In genomic region chr11:72353861-72354260, GRCh38 we compare ENCODE assay signal across 10 cellular contexts.
DNase-seq lines count a peak whose midpoint lies in the region; ATAC-seq, FAIRE-seq and TF ChIP-seq lines count a peak whose summit lies in the region.
"Had no signal": no experiment of that assay in that cellular context is flagged by ENCODE, and none has a peak within 500 bp of the region (broad histone marks: within the 10 kb centered on the region; RNA-seq: fewer than 3 reads in every experiment).

No MANE protein-coding gene starts in this region.

- H3K9me3 Mint-ChIP-seq in activated CD4-positive, alpha-beta memory T cell treated with anti-CD3 and anti-CD28 coated beads for 36 hours: no peaks in the 10 kb centered on the region
- H3K9me3 Mint-ChIP-seq: nephron had no signal

- H3K27ac ChIP-seq in A549 (no peak overlapping the region), Panc1 (ENCODE audit: low read length) (no peak overlapping the region)

- in situ Hi-C loops in Panc1 (cut with HindIII; ENCODE audit: low pct_unique_long_range_greater_than_20kb, low sequenced_read_pairs): no loop called here

- no peaks in the 10 kb centered on the region for H3K27me3 Mint-ChIP-seq in activated CD4-positive, alpha-beta memory T cell treated with anti-CD3 and anti-CD28 coated beads for 36 hours

- POLR2A ChIA-PET in A549 (lab: Yijun Ruan, JAX): no interaction called here
- POLR2A ChIA-PET in Panc1 (lab: Charles Lee): interaction anchor here (0.5 to 0.6 kb wide), 2 partner anchors 36 to 159 kb away, joined by 3 read pairs; no protein-coding TSS in a partner anchor
- POLR2A ChIA-PET in activated CD4-positive, alpha-beta memory T cell treated with anti-CD3 and anti-CD28 coated beads for 36 hours (lab: Charles Lee): interaction anchor here (0.8 to 1.4 kb wide), 2 partner anchors 27 to 83 kb away, joined by 3 to 9 read pairs; no protein-coding TSS in a partner anchor

- TF ChIP-seq POLR2A in A549 (IDR thresholded peaks at IDR 0.05; ENCODE audit: low read length): no peak
- no peak for TF ChIP-seq POLR2A in GM12892 (IDR thresholded peaks at IDR 0.05; ENCODE audit: low read depth, low read length)

- TF ChIP-seq RAD21 in A549 (conservative IDR thresholded peaks at IDR 0.05 in 1 of 2, IDR thresholded peaks at IDR 0.05 in 1 of 2): peak in 1 of 2 experiments; percentile 29; a peak in 2 of 5 replicates

- peak; percentile 33 for TF ChIP-seq CTCF in A549 (IDR thresholded peaks at IDR 0.05)
- TF ChIP-seq CTCF in Panc1 (IDR thresholded peaks at IDR 0.05): peak; percentile 62
- peak; percentile 31 for TF ChIP-seq CTCF in fibroblast of villous mesenchyme (IDR thresholded peaks at IDR 0.05; ENCODE audit: insufficient read depth, low read depth, low read length)

- CTCF ChIA-PET in A549 (lab: Yijun Ruan, JAX) (interaction anchor here (0.6 to 2.1 kb wide), 4 partner anchors 14 to 137 kb away, joined by 3 to 6 read pairs (median 5); no protein-coding TSS in a partner anchor), Panc1 (lab: Charles Lee) (interaction anchor here (0.6 to 1.2 kb wide), 8 partner anchors 60 to 105 kb away, joined by 3 to 5 read pairs (median 3); no protein-coding TSS in a partner anchor)
- CTCF ChIA-PET in activated CD4-positive, alpha-beta memory T cell treated with anti-CD3 and anti-CD28 coated beads for 36 hours (lab: Charles Lee): interaction anchor here (0.8 to 1.4 kb wide), 5 partner anchors 25 to 131 kb away, joined by 3 to 9 read pairs (median 4); no protein-coding TSS in a partner anchor

- no peaks in the 10 kb centered on the region for H3K9me3 ChIP-seq in A549
- H3K9me3 ChIP-seq in Panc1 (ENCODE audit: control insufficient read depth, insufficient read depth, low read depth, low read length): no peaks in the 10 kb centered on the region

- H3K4me1 Mint-ChIP-seq in activated CD4-positive, alpha-beta memory T cell treated with anti-CD3 and anti-CD28 coated beads for 36 hours (ENCODE audit: low read depth): no peaks in the 10 kb centered on the region

- intact Hi-C loops in Panc1 (cut with micrococcal nuclease; ENCODE audit: unreplicated experiment): no loop called here
- intact Hi-C loops in activated CD4-positive, alpha-beta memory T cell treated with anti-CD3 and anti-CD28 coated beads for 36 hours (cut with micrococcal nuclease): loop anchor here (1.0 kb wide), 1 partner anchor 28 kb away; no protein-coding TSS in a partner anchor

- no peaks in the 10 kb centered on the region for H3K36me3 ChIP-seq in Panc1 (ENCODE audit: control insufficient read depth, insufficient read depth, low read length)

- H3K4me3 Mint-ChIP-seq in activated CD4-positive, alpha-beta memory T cell treated with anti-CD3 and anti-CD28 coated beads for 36 hours: no peak overlapping the region
- H3K4me3 Mint-ChIP-seq: nephron had no signal

- ATAC-seq in A549 (peak in 1 of 2 experiments; percentile 55; a peak in 3 of 6 replicates), Panc1 (no peak), GM21390 (IDR thresholded peaks at IDR 0.05; ENCODE audit: unreplicated experiment) (no peak)

- peak in 1 of 2 experiments; percentile 31 for DNase-seq in A549 (ENCODE audit: low read depth in 1 of 2, low spot score in 1 of 2)
- DNase-seq in EL: peak; percentile 21
- no peak for DNase-seq in Panc1 (ENCODE audit: low read depth, low spot score)
- DNase-seq in fibroblast of villous mesenchyme (ENCODE audit: low read depth): peak; percentile 32
- DNase-seq in activated CD4-positive, alpha-beta memory T cell treated with anti-CD3 and anti-CD28 coated beads for 36 hours: no peak
- no peak for DNase-seq in globus pallidus (ENCODE audit: low spot score)
- DNase-seq in GM12892 (ENCODE audit: insufficient read length): no peak
- DNase-seq: activated gamma-delta T cell had no signal

- H3K4me1 ChIP-seq in A549 (no peaks in the 10 kb centered on the region; the same call in 2 of the 3 replicates), Panc1 (ENCODE audit: control insufficient read depth, insufficient read depth, low read length) (no peaks in the 10 kb centered on the region)

- TF ChIP-seq EP300 in A549 (IDR thresholded peaks at IDR 0.05): no peak

- WGBS in A549 (ENCODE audit: missing lambda C conversion rate): 58% methylated on average over 2 of the region's 2 CpGs

- no peak overlapping the region for H3K27ac Mint-ChIP-seq in activated CD4-positive, alpha-beta memory T cell treated with anti-CD3 and anti-CD28 coated beads for 36 hours
- H3K27ac Mint-ChIP-seq: nephron had no signal

- BruUV-seq in Panc1 (replicated peaks; lab: Mats Ljungman, UMichigan): no TSS peak

- no peaks in the 10 kb centered on the region for H3K27me3 ChIP-seq in Panc1 (ENCODE audit: control insufficient read depth, insufficient read depth, low read length)

- no peak overlapping the region for H3K4me3 ChIP-seq in A549
- H3K4me3 ChIP-seq in Panc1 (ENCODE audit: low read depth in 2 of 2, low read length in 2 of 2): no peak overlapping the region
- H3K4me3 ChIP-seq in fibroblast of villous mesenchyme (ENCODE audit: low read depth, low read length): no peak overlapping the region

- H3K36me3 Mint-ChIP-seq in activated CD4-positive, alpha-beta memory T cell treated with anti-CD3 and anti-CD28 coated beads for 36 hours: peaks cover 9% of the 10 kb centered on the region

- no peak overlapping the region for H3K4me2 ChIP-seq in A549

- no peak for FAIRE-seq in A549 (lab: Jason Lieb, UNC)
- FAIRE-seq in GM12892 (lab: Jason Lieb, UNC): no peak

TF ChIP-seq in A549, 52 proteins besides CTCF, POLR2A, EP300 and RAD21:
- TF ChIP-seq FOSB (CRISPR knock-in tag; IDR thresholded peaks at IDR 0.05): no peak
- no peak for TF ChIP-seq KDM1A (IDR thresholded peaks at IDR 0.05; ENCODE audit: low read depth)
- TF ChIP-seq NFE2L2 (conservative IDR thresholded peaks at IDR 0.05; ENCODE audit: low read length): no peak
- no peak for TF ChIP-seq NPAS2 (CRISPR knock-in tag; IDR thresholded peaks at IDR 0.05; ENCODE audit: borderline replicate concordance)
- no peak for TF ChIP-seq REST (IDR thresholded peaks at IDR 0.05)
- TF ChIP-seq CBX8 (IDR thresholded peaks at IDR 0.05): no peak
- TF ChIP-seq ATOH8 (CRISPR knock-in tag; IDR thresholded peaks at IDR 0.05; ENCODE audit: low read depth): no peak
- TF ChIP-seq, protein P1, sequence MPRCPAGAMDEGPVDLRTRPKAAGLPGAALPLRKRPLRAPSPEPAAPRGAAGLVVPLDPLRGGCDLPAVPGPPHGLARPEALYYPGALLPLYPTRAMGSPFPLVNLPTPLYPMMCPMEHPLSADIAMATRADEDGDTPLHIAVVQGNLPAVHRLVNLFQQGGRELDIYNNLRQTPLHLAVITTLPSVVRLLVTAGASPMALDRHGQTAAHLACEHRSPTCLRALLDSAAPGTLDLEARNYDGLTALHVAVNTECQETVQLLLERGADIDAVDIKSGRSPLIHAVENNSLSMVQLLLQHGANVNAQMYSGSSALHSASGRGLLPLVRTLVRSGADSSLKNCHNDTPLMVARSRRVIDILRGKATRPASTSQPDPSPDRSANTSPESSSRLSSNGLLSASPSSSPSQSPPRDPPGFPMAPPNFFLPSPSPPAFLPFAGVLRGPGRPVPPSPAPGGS (IDR thresholded peaks at IDR 0.05): no peak
- TF ChIP-seq JUNB (IDR thresholded peaks at IDR 0.05): no peak
- TF ChIP-seq HES2 (IDR thresholded peaks at IDR 0.05): no peak
- TF ChIP-seq RNF2 (IDR thresholded peaks at IDR 0.05; ENCODE audit: borderline replicate concordance, low read depth): no peak
- no peak for TF ChIP-seq EHF (CRISPR knock-in tag; IDR thresholded peaks at IDR 0.05)
- TF ChIP-seq RCOR1 (IDR thresholded peaks at IDR 0.05; ENCODE audit: low read depth, low read length): no peak
- TF ChIP-seq HDAC2 (IDR thresholded peaks at IDR 0.05): no peak
- TF ChIP-seq NR3C1 (IDR thresholded peaks at IDR 0.05): no peak
- no peak for TF ChIP-seq HOXB5 (CRISPR knock-in tag; IDR thresholded peaks at IDR 0.05)
- no peak for TF ChIP-seq MAFK (IDR thresholded peaks at IDR 0.05; ENCODE audit: partially characterized antibody)
- no peak for TF ChIP-seq KDM5A (IDR thresholded peaks at IDR 0.05)
- no peak for TF ChIP-seq JUN (IDR thresholded peaks at IDR 0.05)
- TF ChIP-seq EHMT2 (IDR thresholded peaks at IDR 0.05; ENCODE audit: low read depth): no peak

Comparison
In these comparisons a context has a peak if more than half of its experiments do, and no peak if none do; other contexts are left out.
1. DNase-seq: peak in EL (single experiment) and fibroblast of villous mesenchyme (single experiment); none in Panc1 (single experiment), activated CD4-positive, alpha-beta memory T cell treated with anti-CD3 and anti-CD28 coated beads for 36 hours (single experiment), globus pallidus (single experiment) and GM12892 (single experiment).
2. Peak in every context shown above with its lines, with median percentiles within 50 percentile points of each other: CTCF ChIP-seq.